Comparison of ENCODE assay signal across 1 cellular context in the genomic region with DNA sequence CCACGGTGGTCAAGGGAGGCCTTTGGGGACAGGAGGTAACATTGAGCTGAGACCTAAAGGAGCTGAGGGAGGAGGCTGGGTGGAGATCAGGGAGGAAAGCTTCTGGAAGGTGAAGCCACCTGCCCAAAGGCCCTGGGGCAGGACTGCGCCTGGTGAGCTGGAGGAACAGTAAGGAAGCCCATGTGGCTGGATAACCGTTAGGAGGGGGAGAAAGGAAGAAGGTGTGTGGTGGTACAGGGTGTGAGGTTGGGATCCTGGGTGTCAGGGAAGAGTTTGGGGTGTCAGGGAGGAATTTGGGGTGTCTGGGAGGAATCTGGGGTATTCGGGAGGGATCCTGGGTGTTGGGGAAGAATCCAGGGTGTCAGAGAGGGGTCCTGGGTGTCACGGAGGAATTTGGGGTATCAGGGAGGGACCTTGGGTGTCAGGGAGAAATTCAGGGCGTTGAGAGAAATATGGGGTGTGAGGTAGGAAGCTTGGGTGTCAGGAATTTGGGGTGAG.
TF ChIP-seq lines count a peak whose summit lies in the region.

No MANE protein-coding gene starts in this region.

TF ChIP-seq in K562, 482 proteins besides CTCF, POLR2A, EP300 and RAD21 (continued from another document):
- TF ChIP-seq, protein P1, sequence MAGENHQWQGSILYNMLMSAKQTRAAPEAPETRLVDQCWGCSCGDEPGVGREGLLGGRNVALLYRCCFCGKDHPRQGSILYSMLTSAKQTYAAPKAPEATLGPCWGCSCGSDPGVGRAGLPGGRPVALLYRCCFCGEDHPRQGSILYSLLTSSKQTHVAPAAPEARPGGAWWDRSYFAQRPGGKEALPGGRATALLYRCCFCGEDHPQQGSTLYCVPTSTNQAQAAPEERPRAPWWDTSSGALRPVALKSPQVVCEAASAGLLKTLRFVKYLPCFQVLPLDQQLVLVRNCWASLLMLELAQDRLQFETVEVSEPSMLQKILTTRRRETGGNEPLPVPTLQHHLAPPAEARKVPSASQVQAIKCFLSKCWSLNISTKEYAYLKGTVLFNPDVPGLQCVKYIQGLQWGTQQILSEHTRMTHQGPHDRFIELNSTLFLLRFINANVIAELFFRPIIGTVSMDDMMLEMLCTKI (IDR thresholded peaks at IDR 0.05; ENCODE audit: partially characterized antibody) = no peak
- TF ChIP-seq TRIM28 (IDR thresholded peaks at IDR 0.05) (peak; percentile 24; the same call in 1 of the 2 replicates), MED1 (CRISPR knock-in tag; IDR thresholded peaks at IDR 0.05; ENCODE audit: borderline replicate concordance) (no peak), PHB2 (IDR thresholded peaks at IDR 0.05; ENCODE audit: low read depth) (peak; percentile 43; the same call in 1 of the 2 replicates), ZNF140 (CRISPR knock-in tag; IDR thresholded peaks at IDR 0.05) (no peak), LARP7 (IDR thresholded peaks at IDR 0.05) (peak; percentile 91), ZBTB7A (IDR thresholded peaks at IDR 0.05; ENCODE audit: borderline replicate concordance, control insufficient read depth, low read depth, low read length) (no peak), CBX8 (IDR thresholded peaks at IDR 0.05; ENCODE audit: borderline replicate concordance, extremely low read depth, low read depth, low read length, poor library complexity, severe bottlenecking) (no peak), SRSF7 (optimal IDR thresholded peaks at IDR 0.05; ENCODE audit: low read depth, low read length) (no peak), ZNF212 (CRISPR knock-in tag; IDR thresholded peaks at IDR 0.05) (no peak), NBN (IDR thresholded peaks at IDR 0.05; ENCODE audit: low read depth) (0 out of 2 replicates have a peak, but pooled peaks have one; percentile 48), CUX1 (CRISPR knock-in tag; IDR thresholded peaks at IDR 0.05) (no peak), KAT2B (IDR thresholded peaks at IDR 0.05; ENCODE audit: low read depth, low read length) (no peak), TBL1XR1 (IDR thresholded peaks at IDR 0.05; ENCODE audit: low read length in 2 of 2) (0 out of 4 replicates have a peak, but pooled peaks of 1 of the 2 experiments have one; percentile 9), NKRF (IDR thresholded peaks at IDR 0.05; ENCODE audit: borderline replicate concordance) (peak; percentile 15; the same call in 1 of the 2 replicates), ZC3H11A (IDR thresholded peaks at IDR 0.05; ENCODE audit: low read depth, low read length) (no peak), HDAC1 (IDR thresholded peaks at IDR 0.05) (peak in 1 of 2 experiments; percentile 61; a peak in 2 of 4 replicates), PCBP2 (IDR thresholded peaks at IDR 0.05; ENCODE audit: low read depth, low read length, poor library complexity, severe bottlenecking) (no peak), CC2D1A (IDR thresholded peaks at IDR 0.05) (no peak), RNF2 (IDR thresholded peaks at IDR 0.05) (no peak), HDGF (IDR thresholded peaks at IDR 0.05) (0 out of 2 replicates have a peak, but pooled peaks have one; percentile 73), ZNF280A (IDR thresholded peaks at IDR 0.05; ENCODE audit: low read depth, partially characterized antibody) (peak; percentile 66)
- TF ChIP-seq, protein P2, sequence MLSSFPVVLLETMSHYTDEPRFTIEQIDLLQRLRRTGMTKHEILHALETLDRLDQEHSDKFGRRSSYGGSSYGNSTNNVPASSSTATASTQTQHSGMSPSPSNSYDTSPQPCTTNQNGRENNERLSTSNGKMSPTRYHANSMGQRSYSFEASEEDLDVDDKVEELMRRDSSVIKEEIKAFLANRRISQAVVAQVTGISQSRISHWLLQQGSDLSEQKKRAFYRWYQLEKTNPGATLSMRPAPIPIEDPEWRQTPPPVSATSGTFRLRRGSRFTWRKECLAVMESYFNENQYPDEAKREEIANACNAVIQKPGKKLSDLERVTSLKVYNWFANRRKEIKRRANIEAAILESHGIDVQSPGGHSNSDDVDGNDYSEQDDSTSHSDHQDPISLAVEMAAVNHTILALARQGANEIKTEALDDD (IDR thresholded peaks at IDR 0.05) = no peak
- TF ChIP-seq, protein P3, sequence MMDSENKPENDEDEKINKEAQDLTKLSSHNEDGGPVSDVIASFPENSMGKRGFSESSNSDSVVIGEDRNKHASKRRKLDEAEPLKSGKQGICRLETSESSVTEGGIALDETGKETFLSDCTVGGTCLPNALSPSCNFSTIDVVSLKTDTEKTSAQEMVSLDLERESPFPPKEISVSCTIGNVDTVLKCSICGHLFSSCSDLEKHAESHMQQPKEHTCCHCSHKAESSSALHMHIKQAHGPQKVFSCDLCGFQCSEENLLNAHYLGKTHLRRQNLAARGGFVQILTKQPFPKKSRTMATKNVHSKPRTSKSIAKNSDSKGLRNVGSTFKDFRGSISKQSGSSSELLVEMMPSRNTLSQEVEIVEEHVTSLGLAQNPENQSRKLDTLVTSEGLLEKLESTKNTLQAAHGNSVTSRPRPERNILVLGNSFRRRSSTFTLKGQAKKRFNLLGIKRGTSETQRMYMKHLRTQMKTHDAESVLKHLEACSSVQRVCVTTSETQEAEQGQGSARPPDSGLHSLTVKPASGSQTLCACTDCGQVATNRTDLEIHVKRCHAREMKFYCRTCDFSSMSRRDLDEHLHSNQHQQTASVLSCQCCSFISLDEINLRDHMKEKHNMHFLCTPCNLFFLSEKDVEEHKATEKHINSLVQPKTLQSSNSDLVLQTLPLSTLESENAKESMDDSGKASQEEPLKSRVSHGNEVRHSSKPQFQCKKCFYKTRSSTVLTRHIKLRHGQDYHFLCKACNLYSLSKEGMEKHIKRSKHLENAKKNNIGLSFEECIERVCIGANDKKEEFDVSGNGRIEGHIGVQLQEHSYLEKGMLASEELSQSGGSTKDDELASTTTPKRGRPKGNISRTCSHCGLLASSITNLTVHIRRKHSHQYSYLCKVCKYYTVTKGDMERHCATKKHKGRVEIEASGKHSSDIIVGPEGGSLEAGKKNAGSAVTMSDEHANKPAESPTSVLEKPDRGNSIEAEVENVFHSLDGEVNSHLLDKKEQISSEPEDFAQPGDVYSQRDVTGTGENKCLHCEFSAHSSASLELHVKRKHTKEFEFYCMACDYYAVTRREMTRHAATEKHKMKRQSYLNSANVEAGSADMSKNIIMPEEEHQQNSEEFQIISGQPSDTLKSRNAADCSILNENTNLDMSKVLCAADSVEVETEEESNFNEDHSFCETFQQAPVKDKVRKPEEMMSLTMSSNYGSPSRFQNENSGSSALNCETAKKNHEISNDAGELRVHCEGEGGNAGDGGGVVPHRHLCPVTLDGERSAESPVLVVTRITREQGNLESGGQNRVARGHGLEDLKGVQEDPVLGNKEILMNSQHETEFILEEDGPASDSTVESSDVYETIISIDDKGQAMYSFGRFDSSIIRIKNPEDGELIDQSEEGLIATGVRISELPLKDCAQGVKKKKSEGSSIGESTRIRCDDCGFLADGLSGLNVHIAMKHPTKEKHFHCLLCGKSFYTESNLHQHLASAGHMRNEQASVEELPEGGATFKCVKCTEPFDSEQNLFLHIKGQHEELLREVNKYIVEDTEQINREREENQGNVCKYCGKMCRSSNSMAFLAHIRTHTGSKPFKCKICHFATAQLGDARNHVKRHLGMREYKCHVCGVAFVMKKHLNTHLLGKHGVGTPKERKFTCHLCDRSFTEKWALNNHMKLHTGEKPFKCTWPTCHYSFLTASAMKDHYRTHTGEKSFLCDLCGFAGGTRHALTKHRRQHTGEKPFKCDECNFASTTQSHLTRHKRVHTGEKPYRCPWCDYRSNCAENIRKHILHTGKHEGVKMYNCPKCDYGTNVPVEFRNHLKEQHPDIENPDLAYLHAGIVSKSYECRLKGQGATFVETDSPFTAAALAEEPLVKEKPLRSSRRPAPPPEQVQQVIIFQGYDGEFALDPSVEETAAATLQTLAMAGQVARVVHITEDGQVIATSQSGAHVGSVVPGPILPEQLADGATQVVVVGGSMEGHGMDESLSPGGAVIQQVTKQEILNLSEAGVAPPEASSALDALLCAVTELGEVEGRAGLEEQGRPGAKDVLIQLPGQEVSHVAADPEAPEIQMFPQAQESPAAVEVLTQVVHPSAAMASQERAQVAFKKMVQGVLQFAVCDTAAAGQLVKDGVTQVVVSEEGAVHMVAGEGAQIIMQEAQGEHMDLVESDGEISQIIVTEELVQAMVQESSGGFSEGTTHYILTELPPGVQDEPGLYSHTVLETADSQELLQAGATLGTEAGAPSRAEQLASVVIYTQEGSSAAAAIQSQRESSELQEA (IDR thresholded peaks at IDR 0.05; ENCODE audit: low read depth) = peak; percentile 51; the same call in 1 of the 2 replicates
